Comparison of ENCODE assay signal across 8 cellular contexts in the genomic region with DNA sequence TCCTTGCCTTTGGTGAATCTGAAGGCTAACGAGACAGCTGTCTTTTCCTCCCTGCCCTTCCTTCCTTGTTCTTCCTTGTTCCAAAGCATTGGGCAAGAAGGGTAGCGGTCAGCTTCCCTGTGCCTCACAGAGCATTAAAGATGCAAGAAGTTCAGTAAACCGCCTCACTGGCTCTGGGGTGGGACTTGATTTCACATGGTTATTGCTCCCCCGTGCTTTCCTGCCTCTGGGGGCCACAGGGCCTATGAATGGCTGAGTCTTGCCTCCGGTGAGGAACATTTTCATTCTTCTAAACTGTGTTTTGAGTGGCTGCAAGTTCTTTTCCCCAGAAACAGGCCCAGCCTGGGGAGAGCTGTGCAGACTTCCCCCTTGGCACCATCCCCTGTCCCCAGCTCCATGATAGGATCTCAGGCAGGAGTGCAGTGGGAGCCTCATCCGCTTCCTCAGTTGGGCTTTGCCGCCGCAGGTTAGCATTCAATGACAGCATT. TPM values are rescaled to one million over a fixed set of nuclear protein-coding genes. Genes with fewer than 3 reads are reported as not detected.
DNase-seq lines count a peak whose midpoint lies in the region; ATAC-seq and TF ChIP-seq lines count a peak whose summit lies in the region.

No MANE protein-coding gene starts in this region.

- no peaks in the 10 kb centered on the region for H3K36me3 Mint-ChIP-seq in natural killer cell treated with Interleukin-12 subunit alpha and Interleukin-12 subunit beta and Interleukin-15 and Interleukin-18, amount 100 ng/mL, for 72 hours

- peaks cover 11% of the 10 kb centered on the region for H3F3A ChIP-seq in DOHH2 (ENCODE audit: control insufficient read depth, insufficient read depth)

- CTCF ChIA-PET in HEK293T (lab: Yijun Ruan, JAX) = interaction anchor here (0.6 to 0.7 kb wide), 2 partner anchors 9 to 109 kb away, joined by 8 read pairs; no protein-coding TSS in a partner anchor

- peak; percentile 10 for TF ChIP-seq POLR2A in esophagus muscularis mucosa (IDR thresholded peaks at IDR 0.05; ENCODE audit: low read depth)

- no peaks in the 10 kb centered on the region for H3K9me3 Mint-ChIP-seq in natural killer cell treated with Interleukin-12 subunit alpha and Interleukin-12 subunit beta and Interleukin-15 and Interleukin-18, amount 100 ng/mL, for 72 hours

- peak overlapping the region; percentile 90 for H3K4me3 Mint-ChIP-seq in natural killer cell treated with Interleukin-12 subunit alpha and Interleukin-12 subunit beta and Interleukin-15 and Interleukin-18, amount 100 ng/mL, for 72 hours

- no peak for TF ChIP-seq CTCF in DOHH2 (IDR thresholded peaks at IDR 0.05; ENCODE audit: low read depth, low read length, poor library complexity, severe bottlenecking)
- no peak for TF ChIP-seq CTCF in esophagus muscularis mucosa (IDR thresholded peaks at IDR 0.05)

- peak overlapping the region; percentile 90 for H3K4me2 ChIP-seq in DOHH2 (ENCODE audit: low read length)

- H3K4me1 Mint-ChIP-seq in natural killer cell treated with Interleukin-12 subunit alpha and Interleukin-12 subunit beta and Interleukin-15 and Interleukin-18, amount 100 ng/mL, for 72 hours (ENCODE audit: low read depth in 2 of 2) = peaks cover 24% of the 10 kb centered on the region in 2 donors

- no peaks in the 10 kb centered on the region for H3K27me3 Mint-ChIP-seq in natural killer cell treated with Interleukin-12 subunit alpha and Interleukin-12 subunit beta and Interleukin-15 and Interleukin-18, amount 100 ng/mL, for 72 hours

- H3K27ac Mint-ChIP-seq in natural killer cell treated with Interleukin-12 subunit alpha and Interleukin-12 subunit beta and Interleukin-15 and Interleukin-18, amount 100 ng/mL, for 72 hours = peak overlapping the region in 1 of 2 donors; percentile 76

- POLR2A ChIA-PET in HEK293T (lab: Yijun Ruan, JAX) = no interaction called here

- no peaks in the 10 kb centered on the region for H3K9me2 ChIP-seq in DOHH2 (replicated peaks; ENCODE audit: control insufficient read depth, low read length)

- H3K9me3 ChIP-seq in DOHH2 (ENCODE audit: control insufficient read depth, insufficient read depth, low read length) = no peaks in the 10 kb centered on the region
- no peaks in the 10 kb centered on the region for H3K9me3 ChIP-seq in esophagus muscularis mucosa

- H3K36me3 ChIP-seq in DOHH2 (ENCODE audit: control insufficient read depth, low read length) = no peaks in the 10 kb centered on the region
- H3K36me3 ChIP-seq in esophagus muscularis mucosa = peaks cover 0 to 2% (median 0%) of the 10 kb centered on the region in 4 donors

- DNase-seq in RKO (ENCODE audit: low spot score) (peak; percentile 29), esophagus muscularis mucosa (ENCODE audit: extremely low spot score) (peak; percentile 92), HEK293T (ENCODE audit: extremely low spot score) (no peak), cerebellar cortex (ENCODE audit: low spot score) (no peak)
- DNase-seq in natural killer cell treated with Interleukin-12 subunit alpha and Interleukin-12 subunit beta and Interleukin-15 and Interleukin-18, amount 100 ng/mL, for 72 hours (ENCODE audit: low spot score) = no peak
- DNase-seq in activated effector memory CD4-positive, alpha-beta T cell treated with Interleukin-2 at 50 U/mL for 16 hours = no peak

- H3K4me1 ChIP-seq in DOHH2 (ENCODE audit: control insufficient read depth, low read length) (peaks cover 41% of the 10 kb centered on the region), esophagus muscularis mucosa (peaks cover 68 to 87% (median 81%) of the 10 kb centered on the region in 4 donors)

- intact Hi-C loops in esophagus muscularis mucosa (cut with DNase I) = loop anchor here (5.0 kb wide), 1 partner anchor 39 kb away; no protein-coding TSS in a partner anchor

- H3K27me3 ChIP-seq in DOHH2 (ENCODE audit: control insufficient read depth, low read length) (peaks cover 37% of the 10 kb centered on the region), esophagus muscularis mucosa (no peaks in the 10 kb centered on the region)

- H3K79me2 ChIP-seq in DOHH2 (ENCODE audit: control insufficient read depth, low read length) = no peaks in the 10 kb centered on the region

- H3K27ac ChIP-seq in DOHH2 (ENCODE audit: low read depth, low read length) (no peak overlapping the region), esophagus muscularis mucosa (replicated peaks in 1 of 4) (peak overlapping the region; percentile 90 to 97 (median 93))

- H4K20me1 ChIP-seq in DOHH2 (ENCODE audit: control insufficient read depth, insufficient read depth, low read depth, low read length) = no peaks in the 10 kb centered on the region

- TF ChIP-seq EP300 in esophagus muscularis mucosa (IDR thresholded peaks at IDR 0.05) = no peak

- ATAC-seq in natural killer cell treated with Interleukin-12 subunit alpha and Interleukin-12 subunit beta and Interleukin-15 and Interleukin-18, amount 100 ng/mL, for 72 hours = no peak
- ATAC-seq in activated CD4-positive, CD25-positive, alpha-beta regulatory T cell treated with anti-CD3 and anti-CD28 coated beads, Interleukin-2, amount 50 U/mL, for 24 hours = no peak

- WGBS in esophagus muscularis mucosa = 12% methylated on average over 8 of the region's 8 CpGs

- H3K4me3 ChIP-seq in DOHH2 (ENCODE audit: low read length) (peak overlapping the region; percentile 77), esophagus muscularis mucosa (peak overlapping the region; percentile 76 to 98 (median 78))

TF ChIP-seq in HEK293T, 16 proteins besides CTCF, POLR2A, EP300 and RAD21:
- TF ChIP-seq ELF4 (IDR thresholded peaks at IDR 0.05) (no peak), CTBP1 (IDR thresholded peaks at IDR 0.05; ENCODE audit: borderline replicate concordance) (no peak), FOXA1 (IDR thresholded peaks at IDR 0.05) (no peak)

RNA-seq across cellular contexts. Expression of gene YPEL2, which starts 1.5 kb away (rescaled TPM):
- total RNA-seq in esophagus muscularis mucosa = 10 to 100 TPM; 27.7 to 62.9 (median 28.8) TPM
- total RNA-seq in natural killer cell treated with Interleukin-12 subunit alpha and Interleukin-12 subunit beta and Interleukin-15 and Interleukin-18, amount 100 ng/mL, for 72 hours = 1 to 10 TPM; 3.1 to 5.4 TPM

Comparison
In these comparisons a context has a peak if more than half of its experiments do, and no peak if none do; other contexts are left out.
1. DNase-seq: peak in RKO (single experiment) and esophagus muscularis mucosa (single experiment); none in natural killer cell treated with Interleukin-12 subunit alpha and Interleukin-12 subunit beta and Interleukin-15 and Interleukin-18, amount 100 ng/mL, for 72 hours (single experiment), HEK293T (single experiment), activated effector memory CD4-positive, alpha-beta T cell treated with Interleukin-2 at 50 U/mL for 16 hours (single experiment) and cerebellar cortex (single experiment).
2. RNA of gene YPEL2, which starts 1.5 kb away (total RNA-seq): 27.7 to 62.9 TPM in esophagus muscularis mucosa; 3.1 to 5.4 TPM in natural killer cell treated with Interleukin-12 subunit alpha and Interleukin-12 subunit beta and Interleukin-15 and Interleukin-18, amount 100 ng/mL, for 72 hours; every median in the first group is over 4 times any median in the second.